ENCODE assay signal across 11 cellular contexts in the genomic region with DNA sequence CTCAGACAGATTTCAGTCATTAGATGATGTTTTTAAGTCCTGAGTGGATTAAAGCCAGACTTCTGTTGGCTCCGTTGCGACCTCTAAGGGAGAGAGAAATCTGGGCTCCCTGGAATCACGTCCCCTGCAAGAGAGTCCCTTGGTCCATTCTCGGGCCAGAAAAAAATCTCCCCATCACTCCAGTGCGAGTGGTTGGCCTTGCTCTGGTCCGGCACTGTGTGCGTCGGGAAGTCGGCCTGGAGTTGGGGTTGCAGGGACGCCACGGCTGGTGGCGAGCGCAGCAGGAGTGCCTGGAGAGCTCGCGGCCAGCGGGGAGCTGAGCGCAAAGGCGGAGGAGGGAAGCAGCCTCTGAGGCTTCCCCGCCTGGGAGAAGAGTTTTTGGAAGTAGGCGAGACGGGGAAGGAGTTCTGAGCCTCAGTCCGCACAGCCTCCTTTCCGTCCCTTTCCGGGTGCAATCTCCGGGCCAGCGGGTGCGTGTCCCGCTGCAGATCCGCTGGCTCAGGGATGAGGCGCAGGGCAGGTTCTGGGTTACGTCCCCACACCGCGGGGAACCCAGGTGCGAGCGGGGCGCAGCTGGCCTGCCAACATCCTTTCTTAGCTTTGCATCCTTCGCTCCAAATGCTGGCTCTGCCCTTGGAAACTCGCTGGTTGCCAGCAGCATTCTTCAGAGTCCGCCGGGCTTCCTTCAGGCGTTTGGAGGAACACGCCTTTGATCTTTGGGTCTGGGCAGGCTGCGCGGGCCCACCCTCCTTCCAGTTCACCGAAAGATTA. TPM values are rescaled to one million over a fixed set of nuclear protein-coding genes. Genes with fewer than 3 reads are reported as not detected.
DNase-seq lines count a peak whose midpoint lies in the region; ATAC-seq and TF ChIP-seq lines count a peak whose summit lies in the region.
"Had no signal": no experiment of that assay in that cellular context is flagged by ENCODE, and none has a peak within 500 bp of the region (broad histone marks: within the 10 kb centered on the region; RNA-seq: fewer than 3 reads in every experiment).

No MANE protein-coding gene starts in this region.

- H3K27ac ChIP-seq in mucosa of rectum (ENCODE audit: low read depth in 2 of 2, low read length in 2 of 2) (peak overlapping the region; percentile 39 to 53), upper lobe of right lung (peak overlapping the region; percentile 68)

- H3K36me3 ChIP-seq in mucosa of rectum (ENCODE audit: control insufficient read depth in 2 of 2, insufficient read depth in 2 of 2, low read length in 2 of 2) (no peaks in the 10 kb centered on the region), upper lobe of right lung (no peaks in the 10 kb centered on the region)

- peak overlapping the region; percentile 25 for H3K4me3 ChIP-seq in fibroblast of mammary gland (ENCODE audit: control insufficient read depth, low read depth, low read length)
- H3K4me3 ChIP-seq in mucosa of rectum (ENCODE audit: low read length in 2 of 2): peak overlapping the region; percentile 13 to 48
- H3K4me3 ChIP-seq in upper lobe of right lung: peak overlapping the region; percentile 56

- DNase-seq in NCI-H1417 (lab: John Stamatoyannopoulos, UW) (peak in 2 of 3 experiments; percentile 66), NCI-H1417 treated with DMSO at 0.1 percent for 48 hours (lab: John Stamatoyannopoulos, UW) (no peak), fibroblast of mammary gland (ENCODE audit: low read depth) (peak; percentile 30), upper lobe of right lung (no peak), GF-D8 (lab: John Stamatoyannopoulos, UW) (no peak), AML-193 (lab: John Stamatoyannopoulos, UW) (no peak)
- no peak for DNase-seq in activated CD8-positive, alpha-beta memory T cell treated with anti-CD3 and anti-CD28 coated beads for 24 hours
- DNase-seq: T-cell had no signal

- peaks cover 30 to 62% of the 10 kb centered on the region in 2 donors for H3K27me3 ChIP-seq in mucosa of rectum (ENCODE audit: control insufficient read depth in 2 of 2, insufficient read depth in 2 of 2, low read length in 2 of 2)
- H3K27me3 ChIP-seq in upper lobe of right lung: peaks cover 74% of the 10 kb centered on the region

- peak; percentile 40 for ATAC-seq in upper lobe of right lung
- ATAC-seq: T-cell had no signal

- TF ChIP-seq CTCF in fibroblast of mammary gland (conservative IDR thresholded peaks at IDR 0.05; ENCODE audit: control insufficient read depth, insufficient read depth, low read depth, low read length) (peak; percentile 14), upper lobe of right lung (IDR thresholded peaks at IDR 0.05) (no peak)

- H3K9me3 ChIP-seq in mucosa of rectum (ENCODE audit: control insufficient read depth in 2 of 2, low read length in 2 of 2) (no peaks in the 10 kb centered on the region), upper lobe of right lung (no peaks in the 10 kb centered on the region)

- intact Hi-C loops in upper lobe of right lung (cut with DNase I): no loop called here

- H3K4me1 ChIP-seq in mucosa of rectum (ENCODE audit: control insufficient read depth in 2 of 2, insufficient read depth in 2 of 2, low read length in 2 of 2) (peaks cover 5 to 12% of the 10 kb centered on the region in 2 donors), upper lobe of right lung (peaks cover 6% of the 10 kb centered on the region)

- peak overlapping the region in 1 of 2 donors; percentile 28 for H3K9ac ChIP-seq in mucosa of rectum (ENCODE audit: low read depth in 1 of 2, low read length in 2 of 2)

RNA-seq across cellular contexts. Expression of a gene that starts 6.8 kb away (rescaled TPM):
- total RNA-seq in upper lobe of right lung: 56.2 TPM
- total RNA-seq: B cell, MCF 10A had no signal

RNA-seq across cellular contexts. Expression of a gene that starts 57.3 kb away (rescaled TPM):
- 18.7 TPM for total RNA-seq in upper lobe of right lung

Comparison
In these comparisons a context has a peak if more than half of its experiments do, and no peak if none do; other contexts are left out.
1. DNase-seq: peak in NCI-H1417 (2 of 3) and fibroblast of mammary gland (single experiment); none in NCI-H1417 treated with DMSO at 0.1 percent for 48 hours (single experiment), upper lobe of right lung (single experiment), activated CD8-positive, alpha-beta memory T cell treated with anti-CD3 and anti-CD28 coated beads for 24 hours (single experiment), GF-D8 (single experiment) and AML-193 (0 of 2).
2. Peak in every context shown above with its lines, with median percentiles within 50 percentile points of each other: H3K4me3 ChIP-seq.